In genomic region chr9:12958279-12958678, GRCh38 we compare ENCODE assay signal across 28 cellular contexts.
"Had no signal": no experiment of that assay in that cellular context is flagged by ENCODE, and none has a peak within 500 bp of the region (broad histone marks: within the 10 kb centered on the region; RNA-seq: fewer than 3 reads in every experiment).

No MANE protein-coding gene starts in this region.

- H3K27me3 Mint-ChIP-seq: activated CD8-positive, alpha-beta T cell treated with anti-CD3 and anti-CD28 coated beads for 36 hours; activated naive CD8-positive, alpha-beta T cell treated with anti-CD3 and anti-CD28 coated beads, Interleukin-2, amount 50 U/mL, for 24 hours had no signal

- H3K36me3 ChIP-seq: ascending aorta, Peyer's patch, SJSA1 had no signal

- ATAC-seq: activated CD4-positive, CD25-positive, alpha-beta regulatory T cell treated with anti-CD3 and anti-CD28 coated beads, Interleukin-2, amount 50 U/mL, for 24 hours; activated CD8-positive, alpha-beta T cell treated with anti-CD3 and anti-CD28 coated beads for 36 hours; activated naive CD4-positive, alpha-beta T cell treated with anti-CD3 and anti-CD28 coated beads, Interleukin-2, amount 50 U/mL, for 72 hours; activated naive CD8-positive, alpha-beta T cell treated with anti-CD3 and anti-CD28 coated beads, Interleukin-2, amount 50 U/mL, for 24 hours; activated T-cell treated with anti-CD3 and anti-CD28 coated beads, Interleukin-2, amount 50 U/mL, for 72 hours; body of pancreas; K562; SK-N-SH treated with all-trans-retinoic acid at 6 μM for 48 hours had no signal

- H3K27me3 ChIP-seq: ascending aorta, body of pancreas, Peyer's patch, SJSA1 had no signal

- DNase-seq: activated CD4-positive, alpha-beta T cell treated with anti-CD3 and anti-CD28 coated beads for 4 hours; activated CD8-positive, alpha-beta memory T cell treated with anti-CD3 and anti-CD28 coated beads, Interleukin-2, amount 50 U/mL, for 4 hours; activated CD8-positive, alpha-beta T cell treated with anti-CD3 and anti-CD28 coated beads for 36 hours; activated naive CD4-positive, alpha-beta T cell treated with Interleukin-2 at 50 U/mL for 16 hours; activated naive CD8-positive, alpha-beta T cell treated with anti-CD3 and anti-CD28 coated beads, Interleukin-2, amount 50 U/mL, for 24 hours; activated T-cell treated with anti-CD3 and anti-CD28 coated beads, Interleukin-2, amount 50 U/mL, for 72 hours; amniotic stem cell; body of pancreas; central memory CD4-positive, alpha-beta T cell; Karpas-422; MM.1S; NCI-H1105; NCI-H1436; NCI-H187; NCI-H2081 treated with DMSO at 0.1 percent for 48 hours; NCI-H446; NCI-H524; NCI-H82; Peyer's patch; SHP77; SW 1271 had no signal

- H3K27ac ChIP-seq: ascending aorta, body of pancreas, Peyer's patch, SJSA1 had no signal

- H3K4me3 Mint-ChIP-seq: activated CD8-positive, alpha-beta T cell treated with anti-CD3 and anti-CD28 coated beads for 36 hours; activated naive CD8-positive, alpha-beta T cell treated with anti-CD3 and anti-CD28 coated beads, Interleukin-2, amount 50 U/mL, for 24 hours; activated T-cell treated with anti-CD3 and anti-CD28 coated beads, Interleukin-2, amount 50 U/mL, for 72 hours; T-helper 2 cell treated with Interferon-gamma antibody and Interleukin-4, amounts not matched to agents 5 μg/mL and 100 μg/mL, for 36 hours had no signal

- H3K27ac Mint-ChIP-seq: activated CD8-positive, alpha-beta T cell treated with anti-CD3 and anti-CD28 coated beads for 36 hours; activated naive CD4-positive, alpha-beta T cell treated with anti-CD3 and anti-CD28 coated beads, Interleukin-2, amount 50 U/mL, for 72 hours; activated naive CD8-positive, alpha-beta T cell treated with anti-CD3 and anti-CD28 coated beads, Interleukin-2, amount 50 U/mL, for 24 hours; activated T-cell treated with anti-CD3 and anti-CD28 coated beads, Interleukin-2, amount 50 U/mL, for 72 hours; T-helper 2 cell treated with Interferon-gamma antibody and Interleukin-4, amounts not matched to agents 5 μg/mL and 100 μg/mL, for 36 hours had no signal

- H3K4me3 ChIP-seq: ascending aorta, body of pancreas, K562, Peyer's patch, SJSA1 had no signal

- H3K4me1 Mint-ChIP-seq: activated naive CD8-positive, alpha-beta T cell treated with anti-CD3 and anti-CD28 coated beads, Interleukin-2, amount 50 U/mL, for 24 hours had no signal

- H3K4me1 ChIP-seq: ascending aorta, body of pancreas, Peyer's patch, SJSA1 had no signal
